ENCODE assay signal across 1 cellular context in genomic region chr16:10181196-10182162, GRCh38.
A peak's percentile ranks its signal among the peaks of the same experiment; 100 is the strongest.
TF ChIP-seq lines count a peak whose summit lies in the region.

No MANE protein-coding gene starts in this region.

TF ChIP-seq in HEK293, 187 proteins besides CTCF, POLR2A, EP300 and RAD21 (continued from another document):
- TF ChIP-seq ZNF138 (tag by site-specific recombination; IDR thresholded peaks at IDR 0.05; ENCODE audit: borderline replicate concordance) (no peak), ZNF214 (tag by site-specific recombination; IDR thresholded peaks at IDR 0.05; ENCODE audit: borderline replicate concordance) (no peak), ZNF600 (tag by site-specific recombination; IDR thresholded peaks at IDR 0.05) (0 out of 2 replicates have a peak, but pooled peaks have one; percentile 15), HOXA7 (CRISPR knock-in tag; IDR thresholded peaks at IDR 0.05; ENCODE audit: borderline replicate concordance) (no peak), BCL11B (tag by site-specific recombination; IDR thresholded peaks at IDR 0.05; ENCODE audit: low read depth) (no peak), ZSCAN23 (tag by site-specific recombination; IDR thresholded peaks at IDR 0.05) (no peak), ZNF416 (tag by site-specific recombination; IDR thresholded peaks at IDR 0.05) (no peak), ZNF658 (tag by site-specific recombination; IDR thresholded peaks at IDR 0.05) (no peak), YY1 (tag by site-specific recombination; IDR thresholded peaks at IDR 0.05) (no peak), ZNF175 (tag by site-specific recombination; IDR thresholded peaks at IDR 0.05) (no peak), ZNF530 (tag by site-specific recombination; IDR thresholded peaks at IDR 0.05; ENCODE audit: low read depth) (no peak), GFI1B (tag by site-specific recombination; IDR thresholded peaks at IDR 0.05) (no peak), ZNF239 (tag by site-specific recombination; IDR thresholded peaks at IDR 0.05) (no peak), ZNF2 (tag by site-specific recombination; IDR thresholded peaks at IDR 0.05) (peak; percentile 71; the same call in 1 of the 2 replicates), ZFP41 (tag by site-specific recombination; IDR thresholded peaks at IDR 0.05; ENCODE audit: borderline replicate concordance) (no peak), ZNF266 (tag by site-specific recombination; IDR thresholded peaks at IDR 0.05; ENCODE audit: low read depth) (no peak), ZNF670 (tag by site-specific recombination; IDR thresholded peaks at IDR 0.05; ENCODE audit: low read depth) (no peak), ZNF621 (tag by site-specific recombination; IDR thresholded peaks at IDR 0.05) (no peak), ZFP3 (tag by site-specific recombination; IDR thresholded peaks at IDR 0.05; ENCODE audit: low read depth) (no peak), PRDM1 (tag by site-specific recombination; IDR thresholded peaks at IDR 0.05) (no peak), ZNF292 (tag by site-specific recombination; IDR thresholded peaks at IDR 0.05; ENCODE audit: borderline replicate concordance, low read depth) (no peak), ZNF514 (tag by site-specific recombination; IDR thresholded peaks at IDR 0.05) (no peak), KLF7 (tag by site-specific recombination; IDR thresholded peaks at IDR 0.05; ENCODE audit: borderline replicate concordance) (no peak), ZNF324 (tag by site-specific recombination; IDR thresholded peaks at IDR 0.05) (no peak), ZNF830 (tag by site-specific recombination; IDR thresholded peaks at IDR 0.05; ENCODE audit: low read depth) (no peak), SCRT2 (tag by site-specific recombination; IDR thresholded peaks at IDR 0.05) (peak; percentile 59), ZNF701 (tag by site-specific recombination; IDR thresholded peaks at IDR 0.05) (no peak), ZNF473 (tag by site-specific recombination; IDR thresholded peaks at IDR 0.05) (no peak), ZNF639 (tag by site-specific recombination; IDR thresholded peaks at IDR 0.05) (no peak), ZXDB (tag by site-specific recombination; IDR thresholded peaks at IDR 0.05) (no peak), ZFP69B (tag by site-specific recombination; IDR thresholded peaks at IDR 0.05) (no peak)
- TF ChIP-seq, protein P1, sequence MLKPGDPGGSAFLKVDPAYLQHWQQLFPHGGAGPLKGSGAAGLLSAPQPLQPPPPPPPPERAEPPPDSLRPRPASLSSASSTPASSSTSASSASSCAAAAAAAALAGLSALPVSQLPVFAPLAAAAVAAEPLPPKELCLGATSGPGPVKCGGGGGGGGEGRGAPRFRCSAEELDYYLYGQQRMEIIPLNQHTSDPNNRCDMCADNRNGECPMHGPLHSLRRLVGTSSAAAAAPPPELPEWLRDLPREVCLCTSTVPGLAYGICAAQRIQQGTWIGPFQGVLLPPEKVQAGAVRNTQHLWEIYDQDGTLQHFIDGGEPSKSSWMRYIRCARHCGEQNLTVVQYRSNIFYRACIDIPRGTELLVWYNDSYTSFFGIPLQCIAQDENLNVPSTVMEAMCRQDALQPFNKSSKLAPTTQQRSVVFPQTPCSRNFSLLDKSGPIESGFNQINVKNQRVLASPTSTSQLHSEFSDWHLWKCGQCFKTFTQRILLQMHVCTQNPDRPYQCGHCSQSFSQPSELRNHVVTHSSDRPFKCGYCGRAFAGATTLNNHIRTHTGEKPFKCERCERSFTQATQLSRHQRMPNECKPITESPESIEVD (tag by site-specific recombination; IDR thresholded peaks at IDR 0.05), result no peak
- TF ChIP-seq, protein P2, sequence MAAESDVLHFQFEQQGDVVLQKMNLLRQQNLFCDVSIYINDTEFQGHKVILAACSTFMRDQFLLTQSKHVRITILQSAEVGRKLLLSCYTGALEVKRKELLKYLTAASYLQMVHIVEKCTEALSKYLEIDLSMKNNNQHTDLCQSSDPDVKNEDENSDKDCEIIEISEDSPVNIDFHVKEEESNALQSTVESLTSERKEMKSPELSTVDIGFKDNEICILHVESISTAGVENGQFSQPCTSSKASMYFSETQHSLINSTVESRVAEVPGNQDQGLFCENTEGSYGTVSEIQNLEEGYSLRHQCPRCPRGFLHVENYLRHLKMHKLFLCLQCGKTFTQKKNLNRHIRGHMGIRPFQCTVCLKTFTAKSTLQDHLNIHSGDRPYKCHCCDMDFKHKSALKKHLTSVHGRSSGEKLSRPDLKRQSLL (tag by site-specific recombination; IDR thresholded peaks at IDR 0.05), result no peak
- TF ChIP-seq, protein P3, sequence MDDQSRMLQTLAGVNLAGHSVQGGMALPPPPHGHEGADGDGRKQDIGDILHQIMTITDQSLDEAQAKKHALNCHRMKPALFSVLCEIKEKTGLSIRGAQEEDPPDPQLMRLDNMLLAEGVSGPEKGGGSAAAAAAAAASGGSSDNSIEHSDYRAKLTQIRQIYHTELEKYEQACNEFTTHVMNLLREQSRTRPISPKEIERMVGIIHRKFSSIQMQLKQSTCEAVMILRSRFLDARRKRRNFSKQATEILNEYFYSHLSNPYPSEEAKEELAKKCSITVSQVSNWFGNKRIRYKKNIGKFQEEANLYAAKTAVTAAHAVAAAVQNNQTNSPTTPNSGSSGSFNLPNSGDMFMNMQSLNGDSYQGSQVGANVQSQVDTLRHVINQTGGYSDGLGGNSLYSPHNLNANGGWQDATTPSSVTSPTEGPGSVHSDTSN (CRISPR knock-in tag; IDR thresholded peaks at IDR 0.05), result no peak
- TF ChIP-seq, protein P4, sequence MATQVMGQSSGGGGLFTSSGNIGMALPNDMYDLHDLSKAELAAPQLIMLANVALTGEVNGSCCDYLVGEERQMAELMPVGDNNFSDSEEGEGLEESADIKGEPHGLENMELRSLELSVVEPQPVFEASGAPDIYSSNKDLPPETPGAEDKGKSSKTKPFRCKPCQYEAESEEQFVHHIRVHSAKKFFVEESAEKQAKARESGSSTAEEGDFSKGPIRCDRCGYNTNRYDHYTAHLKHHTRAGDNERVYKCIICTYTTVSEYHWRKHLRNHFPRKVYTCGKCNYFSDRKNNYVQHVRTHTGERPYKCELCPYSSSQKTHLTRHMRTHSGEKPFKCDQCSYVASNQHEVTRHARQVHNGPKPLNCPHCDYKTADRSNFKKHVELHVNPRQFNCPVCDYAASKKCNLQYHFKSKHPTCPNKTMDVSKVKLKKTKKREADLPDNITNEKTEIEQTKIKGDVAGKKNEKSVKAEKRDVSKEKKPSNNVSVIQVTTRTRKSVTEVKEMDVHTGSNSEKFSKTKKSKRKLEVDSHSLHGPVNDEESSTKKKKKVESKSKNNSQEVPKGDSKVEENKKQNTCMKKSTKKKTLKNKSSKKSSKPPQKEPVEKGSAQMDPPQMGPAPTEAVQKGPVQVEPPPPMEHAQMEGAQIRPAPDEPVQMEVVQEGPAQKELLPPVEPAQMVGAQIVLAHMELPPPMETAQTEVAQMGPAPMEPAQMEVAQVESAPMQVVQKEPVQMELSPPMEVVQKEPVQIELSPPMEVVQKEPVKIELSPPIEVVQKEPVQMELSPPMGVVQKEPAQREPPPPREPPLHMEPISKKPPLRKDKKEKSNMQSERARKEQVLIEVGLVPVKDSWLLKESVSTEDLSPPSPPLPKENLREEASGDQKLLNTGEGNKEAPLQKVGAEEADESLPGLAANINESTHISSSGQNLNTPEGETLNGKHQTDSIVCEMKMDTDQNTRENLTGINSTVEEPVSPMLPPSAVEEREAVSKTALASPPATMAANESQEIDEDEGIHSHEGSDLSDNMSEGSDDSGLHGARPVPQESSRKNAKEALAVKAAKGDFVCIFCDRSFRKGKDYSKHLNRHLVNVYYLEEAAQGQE (tag by site-specific recombination; IDR thresholded peaks at IDR 0.05), result no peak
- TF ChIP-seq, protein P5, sequence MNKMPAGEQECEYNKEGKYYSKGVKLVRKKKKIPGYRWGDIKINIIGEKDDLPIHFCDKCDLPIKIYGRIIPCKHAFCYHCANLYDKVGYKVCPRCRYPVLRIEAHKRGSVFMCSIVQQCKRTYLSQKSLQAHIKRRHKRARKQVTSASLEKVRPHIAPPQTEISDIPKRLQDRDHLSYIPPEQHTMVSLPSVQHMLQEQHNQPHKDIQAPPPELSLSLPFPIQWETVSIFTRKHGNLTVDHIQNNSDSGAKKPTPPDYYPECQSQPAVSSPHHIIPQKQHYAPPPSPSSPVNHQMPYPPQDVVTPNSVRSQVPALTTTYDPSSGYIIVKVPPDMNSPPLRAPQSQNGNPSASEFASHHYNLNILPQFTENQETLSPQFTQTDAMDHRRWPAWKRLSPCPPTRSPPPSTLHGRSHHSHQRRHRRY (tag by site-specific recombination; IDR thresholded peaks at IDR 0.05), result no peak
TF ChIP-seq in HEK293: peak in this region for 14.
